ENCODE assay signal across 22 cellular contexts in the genomic region with DNA sequence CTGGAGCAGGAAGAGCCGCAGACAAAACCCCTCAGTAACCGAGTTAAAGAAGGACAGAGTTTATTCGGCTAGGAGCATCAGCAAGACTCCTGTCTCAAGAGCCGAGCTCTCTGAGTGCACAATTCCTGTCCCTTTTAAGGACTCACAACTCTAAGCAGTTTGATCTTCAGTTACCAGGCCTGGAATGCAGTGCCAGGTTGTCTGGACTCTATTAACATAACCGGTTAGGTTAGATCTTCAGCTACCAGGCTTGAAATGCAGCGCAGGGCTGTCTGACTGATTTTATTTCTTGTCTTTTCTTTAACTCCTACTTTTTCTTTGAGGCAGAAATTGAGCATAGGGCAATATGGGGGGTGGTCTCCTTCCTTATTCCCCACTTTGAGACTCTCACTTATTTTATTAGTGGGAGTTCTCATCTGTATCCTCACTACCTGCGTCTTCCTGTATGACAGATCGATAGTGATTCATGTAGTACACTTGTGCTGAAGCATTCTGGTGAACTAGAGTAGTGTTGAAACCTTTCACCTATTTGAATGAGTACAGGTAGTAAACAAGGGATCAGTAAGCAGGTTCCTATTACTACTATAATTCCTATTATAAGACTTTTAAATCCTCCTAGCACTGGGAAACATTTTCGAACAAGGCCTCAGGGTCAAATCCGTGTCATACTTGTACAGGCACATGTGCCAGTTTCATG. TPM values are rescaled to one million over a fixed set of nuclear protein-coding genes. Genes with fewer than 3 reads are reported as not detected.
DNase-seq lines count a peak whose midpoint lies in the region; ATAC-seq, FAIRE-seq and TF ChIP-seq lines count a peak whose summit lies in the region.
"Had no signal": no experiment of that assay in that cellular context is flagged by ENCODE, and none has a peak within 500 bp of the region (broad histone marks: within the 10 kb centered on the region; RNA-seq: fewer than 3 reads in every experiment).

No MANE protein-coding gene starts in this region.

- TF ChIP-seq EP300 in HepG2 (IDR thresholded peaks at IDR 0.05; ENCODE audit: low read depth in 2 of 2, low read length in 2 of 2) (no peak), HepG2 (CRISPR knock-in tag; IDR thresholded peaks at IDR 0.05; ENCODE audit: borderline replicate concordance) (no peak)

- H3K27ac ChIP-seq in HepG2 (ENCODE audit: extremely low read length, insufficient read depth, low read length), result no peak overlapping the region
- no peak overlapping the region for H3K27ac ChIP-seq in right lobe of liver
- no peak overlapping the region for H3K27ac ChIP-seq in lung (ENCODE audit: low read depth in 1 of 2, low read length in 1 of 2)
- H3K27ac ChIP-seq: SK-N-MC, thyroid gland had no signal

- FAIRE-seq in HepG2 (lab: Jason Lieb, UNC) (peak; percentile 32), bronchial epithelial cell (lab: Jason Lieb, UNC) (no peak)

- no peaks in the 10 kb centered on the region for H4K20me1 ChIP-seq in HepG2 (ENCODE audit: insufficient read depth, low read length)

- H2AFZ ChIP-seq in HepG2 (ENCODE audit: low read length), result no peak overlapping the region

- POLR2A ChIA-PET in HepG2 (lab: Yijun Ruan, JAX), result no interaction called here

- intact Hi-C loops in HepG2 (cut with micrococcal nuclease; ENCODE audit: unreplicated experiment), result no loop called here
- intact Hi-C loops in right lobe of liver (cut with DNase I), result no loop called here

- no peak overlapping the region for H3K4me2 ChIP-seq in HepG2 (ENCODE audit: low read depth, low read length)

- no peak for TF ChIP-seq RAD21 in HepG2 (CRISPR knock-in tag; IDR thresholded peaks at IDR 0.05)

- in situ Hi-C loops in HepG2 (cut with HindIII; ENCODE audit: extremely low pct_ligation_motif_present, low pct_unique_long_range_greater_than_20kb), result no loop called here

- no TSS peak for BruUV-seq in HepG2 (replicated peaks; lab: Mats Ljungman, UMichigan)

- TF ChIP-seq POLR2A in HepG2 (IDR thresholded peaks at IDR 0.05; ENCODE audit: insufficient read depth in 1 of 2, low read depth in 2 of 2, low read length in 2 of 2), result no peak
- no peak for TF ChIP-seq POLR2A in right lobe of liver (IDR thresholded peaks at IDR 0.05)

- no peaks in the 10 kb centered on the region for H3K27me3 ChIP-seq in HepG2 (ENCODE audit: control insufficient read depth in 1 of 2, insufficient read depth in 2 of 2, low read length in 2 of 2)
- H3K27me3 ChIP-seq in right lobe of liver, result no peaks in the 10 kb centered on the region
- no peaks in the 10 kb centered on the region for H3K27me3 ChIP-seq in bronchial epithelial cell (ENCODE audit: control insufficient read depth, insufficient read depth, low read length)
- no peaks in the 10 kb centered on the region for H3K27me3 ChIP-seq in lung (ENCODE audit: control insufficient read depth, insufficient read depth)
- H3K27me3 ChIP-seq: esophagus squamous epithelium, thyroid gland had no signal

- DNase-seq in HepG2 (ENCODE audit: low spot score) (no peak), right lobe of liver (no peak), bronchial epithelial cell (ENCODE audit: low read depth) (peak; percentile 68), lung (ENCODE audit: low spot score) (peak; percentile 51), middle frontal gyrus (ENCODE audit: extremely low spot score, low spot score) (no peak), NCI-H226 (no peak)
- DNase-seq in activated CD4-positive, alpha-beta T cell treated with anti-CD3 and anti-CD28 coated beads for 48 hours, result no peak
- DNase-seq: activated CD4-positive, alpha-beta T cell treated with anti-CD3 and anti-CD28 coated beads, Interleukin-2, amount 50 U/mL, for 1 hour; activated naive CD4-positive, alpha-beta T cell treated with anti-CD3 and anti-CD28 coated beads, Interleukin-2, amount 50 U/mL, for 16 hours; dermis blood vessel endothelial cell; DND-41; esophagus squamous epithelium; head of caudate nucleus; kidney glomerular epithelial cell; stimulated activated CD4-positive, alpha-beta T cell treated with anti-CD3 and anti-CD28 coated beads, Interleukin-4, amount 100 ng/mL, for 24 hours; stimulated activated CD8-positive, alpha-beta memory T cell treated with anti-CD3 and anti-CD28 coated beads, Interleukin-4, amount 100 ng/mL, for 48 hours; thyroid gland had no signal

- H3K4me3 ChIP-seq in HepG2 (replicated peaks in 1 of 3; ENCODE audit: insufficient read depth in 1 of 3, low read depth in 2 of 3, low read length in 3 of 3) (no peak overlapping the region), right lobe of liver (no peak overlapping the region), bronchial epithelial cell (ENCODE audit: low read depth, low read length) (no peak overlapping the region), lung (no peak overlapping the region)
- H3K4me3 ChIP-seq: esophagus squamous epithelium, SK-N-MC, thyroid gland had no signal

- H3K36me3 ChIP-seq in HepG2 (replicated peaks in 1 of 2; ENCODE audit: control insufficient read depth in 1 of 2, insufficient read depth in 2 of 2, low read length in 2 of 2) (no peaks in the 10 kb centered on the region), right lobe of liver (no peaks in the 10 kb centered on the region), bronchial epithelial cell (ENCODE audit: control insufficient read depth, insufficient read depth, low read length) (no peaks in the 10 kb centered on the region), lung (ENCODE audit: control insufficient read depth in 2 of 2, insufficient read depth in 2 of 2, low read length in 2 of 2) (no peaks in the 10 kb centered on the region)
- H3K36me3 ChIP-seq: esophagus squamous epithelium, thyroid gland had no signal

- ATAC-seq in HepG2 (no peak), right lobe of liver (no peak), lung (ENCODE audit: insufficient read depth, low FRiP score) (peak; percentile 77), GM19351 (IDR thresholded peaks at IDR 0.05; ENCODE audit: unreplicated experiment) (no peak)

- no peak overlapping the region for H3K9ac ChIP-seq in HepG2 (ENCODE audit: insufficient read depth, low read depth, low read length)

- H3K9me3 ChIP-seq in HepG2 (ENCODE audit: low read length), result no peaks in the 10 kb centered on the region
- no peaks in the 10 kb centered on the region for H3K9me3 ChIP-seq in right lobe of liver
- no peaks in the 10 kb centered on the region for H3K9me3 ChIP-seq in lung (ENCODE audit: control insufficient read depth in 2 of 2, insufficient read depth in 1 of 2, low read length in 1 of 2)
- H3K9me3 ChIP-seq: esophagus squamous epithelium, thyroid gland had no signal

- CTCF ChIA-PET in HepG2 (lab: Yijun Ruan, JAX; ENCODE audit: low intra/inter-chr PET ratio, low total read pairs), result no interaction called here

- no peak for TF ChIP-seq CTCF in HepG2 (CRISPR knock-in tag; IDR thresholded peaks at IDR 0.05)
- TF ChIP-seq CTCF in right lobe of liver (IDR thresholded peaks at IDR 0.05), result no peak
- no peak for TF ChIP-seq CTCF in bronchial epithelial cell (IDR thresholded peaks at IDR 0.05; ENCODE audit: insufficient read depth, low read length, severe bottlenecking)
- no peak for TF ChIP-seq CTCF in lung (IDR thresholded peaks at IDR 0.05; ENCODE audit: control extremely low read depth, extremely low read depth)

- WGBS in HepG2 (ENCODE audit: low lambda C conversion rate), result 26% methylated on average over 9 of the region's 10 CpGs
- WGBS in right lobe of liver (ENCODE audit: insufficient coverage, low coverage, low lambda C conversion rate, missing lambda C conversion rate), result 84% methylated on average over 6 of the region's 10 CpGs
- WGBS in lung, 2 donors, result 72 to 85% methylated on average over 10 of the region's 10 CpGs

- no peaks in the 10 kb centered on the region for H3K4me1 ChIP-seq in HepG2 (ENCODE audit: insufficient read depth, low read length)
- no peaks in the 10 kb centered on the region for H3K4me1 ChIP-seq in right lobe of liver
- H3K4me1 ChIP-seq in lung (ENCODE audit: control insufficient read depth in 2 of 2, insufficient read depth in 2 of 2, low read length in 2 of 2), result no peaks in the 10 kb centered on the region
- H3K4me1 ChIP-seq: esophagus squamous epithelium, thyroid gland had no signal

- H3K79me2 ChIP-seq in HepG2 (ENCODE audit: insufficient read depth, low read length), result no peaks in the 10 kb centered on the region

TF ChIP-seq in HepG2, 621 proteins besides CTCF, POLR2A, EP300 and RAD21 (continues in another document):
- TF ChIP-seq ZBTB8A (CRISPR knock-in tag; IDR thresholded peaks at IDR 0.05; ENCODE audit: borderline replicate concordance, low read depth) (no peak), GTF2F1 (IDR thresholded peaks at IDR 0.05; ENCODE audit: low read length) (no peak), STAT5B (CRISPR knock-in tag; IDR thresholded peaks at IDR 0.05) (no peak)

RNA-seq across cellular contexts. Expression of gene HTR1F, which starts 58.7 kb away (rescaled TPM):
- total RNA-seq in HepG2 (2016; rRNA removed; fragmentation: Illumina TruSeq; extraction: Trizol), result not detected in 2 replicates
- total RNA-seq in HepG2 (2016; cell fraction: cytosol; rRNA removed; fragmentation: Illumina TruSeq; extraction: Trizol; ENCODE audit: low read depth), result not detected in 2 replicates
- total RNA-seq in HepG2 (2016; cell fraction: insoluble cytoplasmic fraction; rRNA removed; fragmentation: Illumina TruSeq; extraction: Trizol), result not detected in 2 replicates
- not detected in 2 replicates for total RNA-seq in HepG2 (2016; cell fraction: membrane; rRNA removed; fragmentation: Illumina TruSeq; extraction: Trizol)
- not detected in 2 replicates for total RNA-seq in HepG2 (2016; cell fraction: nucleus; rRNA removed; fragmentation: Illumina TruSeq; extraction: Trizol)
- polyA plus RNA-seq in HepG2 (2011; rRNA removed), result not detected in 2 replicates
- not detected in 2 replicates for polyA plus RNA-seq in HepG2 (2011; cell fraction: cytosol; rRNA removed)
- not detected in 2 replicates for polyA plus RNA-seq in HepG2 (2011; cell fraction: nucleus; rRNA removed)
- not detected in 2 replicates for polyA plus RNA-seq in HepG2 (2012)
- polyA plus RNA-seq in HepG2 (2016; cell fraction: cytosol; fragmentation: Illumina TruSeq; extraction: Trizol; ENCODE audit: low read depth), result not detected in 2 replicates
- not detected in 2 replicates for polyA plus RNA-seq in HepG2 (2016; cell fraction: insoluble cytoplasmic fraction; fragmentation: Illumina TruSeq; extraction: Trizol; ENCODE audit: low read depth)
- not detected in 2 replicates for polyA plus RNA-seq in HepG2 (2016; cell fraction: membrane; fragmentation: Illumina TruSeq; extraction: Trizol; ENCODE audit: low read depth)
- polyA plus RNA-seq in HepG2 (2016; cell fraction: nucleus; fragmentation: Illumina TruSeq; extraction: Trizol; ENCODE audit: insufficient read depth, low read depth), result not detected in 2 replicates
- polyA minus RNA-seq in HepG2 (2011; rRNA and poly(A)+ RNA removed; ENCODE audit: low replicate concordance), result not detected in 2 replicates
- not detected in 2 replicates for polyA minus RNA-seq in HepG2 (2011; cell fraction: cytosol; rRNA and poly(A)+ RNA removed)
- polyA minus RNA-seq in HepG2 (2011; cell fraction: nucleus; rRNA and poly(A)+ RNA removed), result not detected in 2 replicates
- total RNA-seq in right lobe of liver, result not detected
- not detected in 2 replicates for total RNA-seq in bronchial epithelial cell
- total RNA-seq in lung, result under 1 TPM; 0.23 to 0.46 TPM
- under 1 TPM; 0.06 to 0.16 TPM for polyA plus RNA-seq in lung
- total RNA-seq: dermis blood vessel endothelial cell, NCI-H460, OCI-LY7 had no signal
- polyA plus RNA-seq: CD14-positive monocyte had no signal

Comparison
In these comparisons a context has a peak if more than half of its experiments do, and no peak if none do; other contexts are left out.
1. DNase-seq: peak in bronchial epithelial cell (single experiment) and lung (single experiment); none in HepG2 (single experiment), right lobe of liver (0 of 3), middle frontal gyrus (single experiment), NCI-H226 (single experiment) and activated CD4-positive, alpha-beta T cell treated with anti-CD3 and anti-CD28 coated beads for 48 hours (single experiment).